Comparison of ENCODE assay signal across 24 cellular contexts in the genomic region with DNA sequence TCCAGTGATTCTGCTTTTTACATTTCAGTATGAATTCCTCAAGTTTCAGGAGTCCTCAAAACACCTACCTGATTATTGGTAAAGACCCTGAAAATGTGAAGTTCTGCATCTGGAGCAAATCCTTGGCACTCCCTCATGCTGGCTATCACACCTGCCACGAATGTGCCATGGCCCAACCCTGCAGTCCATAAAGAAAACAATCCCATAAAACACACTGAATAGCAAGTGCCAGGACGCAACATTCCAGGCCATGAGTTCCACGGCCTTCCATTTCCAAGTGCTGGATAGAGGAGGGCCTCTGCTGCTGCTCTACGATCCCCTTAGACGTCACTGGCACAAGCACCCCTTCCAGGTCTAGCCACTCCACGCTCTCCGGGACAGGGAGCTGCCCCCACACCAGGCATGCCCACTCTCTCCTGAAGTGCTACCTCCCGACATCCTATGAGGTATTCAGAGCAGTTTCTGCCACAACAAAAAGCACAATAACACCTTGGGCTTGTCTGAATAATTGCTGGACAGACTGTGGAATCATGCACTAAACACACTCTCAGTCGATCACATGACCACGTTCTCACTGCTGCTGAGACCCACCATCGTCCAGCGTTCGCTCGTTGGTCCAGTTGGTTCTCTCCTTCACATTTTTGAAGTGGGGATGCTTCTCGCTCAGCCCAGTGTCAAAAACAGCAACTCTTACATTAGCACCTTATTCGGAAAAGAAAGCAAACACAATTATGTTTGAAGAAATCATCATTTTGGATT. TPM values are rescaled to one million over a fixed set of nuclear protein-coding genes. Genes with fewer than 3 reads are reported as not detected.
"Had no signal": no experiment of that assay in that cellular context is flagged by ENCODE, and none has a peak within 500 bp of the region (broad histone marks: within the 10 kb centered on the region; RNA-seq: fewer than 3 reads in every experiment).

No MANE protein-coding gene starts in this region.

- ATAC-seq: activated CD4-positive, CD25-positive, alpha-beta regulatory T cell treated with anti-CD3 and anti-CD28 coated beads, Interleukin-2, amount 50 U/mL, for 24 hours; activated CD8-positive, alpha-beta memory T cell treated with anti-CD3 and anti-CD28 coated beads, Interleukin-2, amount 10 ng/mL, durations not matched to agents 7 days and 5 days; activated naive CD4-positive, alpha-beta T cell treated with anti-CD3 and anti-CD28 coated beads, Interleukin-2, amount 50 U/mL, for 72 hours had no signal

- H3K27me3 Mint-ChIP-seq: activated CD8-positive, alpha-beta memory T cell treated with anti-CD3 and anti-CD28 coated beads, Interleukin-2, amount 10 ng/mL, durations not matched to agents 7 days and 5 days; activated T-cell treated with anti-CD3 and anti-CD28 coated beads, Interleukin-2, amount 50 U/mL, for 24 hours had no signal

- H3K9me3 Mint-ChIP-seq: activated naive CD4-positive, alpha-beta T cell treated with anti-CD3 and anti-CD28 coated beads, Interleukin-2, amount 50 U/mL, for 72 hours; activated T-cell treated with anti-CD3 and anti-CD28 coated beads, Interleukin-2, amount 50 U/mL, for 24 hours; activated T-helper 1 cell treated with anti-CD3 and anti-CD28 coated beads, Interleukin-12 subunit alpha, Interleukin-12 subunit beta, Interleukin-2, Interleukin-4 antibody, amounts not matched to agents 30 ng/mL and 10 ng/mL and 1 ng/mL, durations not matched to agents 14 hours and 24 hours and 36 hours had no signal

- H3K27ac Mint-ChIP-seq: activated CD8-positive, alpha-beta memory T cell treated with anti-CD3 and anti-CD28 coated beads, Interleukin-2, amount 10 ng/mL, durations not matched to agents 7 days and 5 days; activated T-cell treated with anti-CD3 and anti-CD28 coated beads, Interleukin-2, amount 50 U/mL, for 24 hours; activated T-helper 1 cell treated with anti-CD3 and anti-CD28 coated beads, Interleukin-12 subunit alpha, Interleukin-12 subunit beta, Interleukin-2, Interleukin-4 antibody, amounts not matched to agents 30 ng/mL and 10 ng/mL and 1 ng/mL, durations not matched to agents 14 hours and 24 hours and 36 hours had no signal

- DNase-seq: activated CD4-positive, alpha-beta T cell treated with anti-CD3 and anti-CD28 coated beads for 4 hours; activated CD8-positive, alpha-beta memory T cell treated with anti-CD3 and anti-CD28 coated beads, Interleukin-2, amount 10 ng/mL, durations not matched to agents 7 days and 5 days; activated effector memory CD4-positive, alpha-beta T cell treated with anti-CD3 and anti-CD28 coated beads, Interleukin-2, amount 50 U/mL, for 16 hours; activated naive CD4-positive, alpha-beta T cell treated with Interleukin-2 at 50 U/mL for 16 hours; activated T-cell treated with anti-CD3 and anti-CD28 coated beads, Interleukin-2, amount 50 U/mL, for 24 hours; KBM-7; NCI-H1092; NCI-H1417; NCI-H1930; NCI-H2107; NCI-H2171 treated with DMSO at 0.1 percent for 48 hours; NCI-H226; NCI-H526; SIG-M5; T-helper 2 cell had no signal

- H3K4me3 Mint-ChIP-seq: activated CD8-positive, alpha-beta memory T cell treated with anti-CD3 and anti-CD28 coated beads, Interleukin-2, amount 10 ng/mL, durations not matched to agents 7 days and 5 days; activated T-cell treated with anti-CD3 and anti-CD28 coated beads, Interleukin-2, amount 50 U/mL, for 24 hours; activated T-helper 1 cell treated with anti-CD3 and anti-CD28 coated beads, Interleukin-12 subunit alpha, Interleukin-12 subunit beta, Interleukin-2, Interleukin-4 antibody, amounts not matched to agents 30 ng/mL and 10 ng/mL and 1 ng/mL, durations not matched to agents 14 hours and 24 hours and 36 hours had no signal

RNA-seq across cellular contexts. Expression of gene SLC38A8, which starts 50.7 kb away (rescaled TPM):
- total RNA-seq: activated CD8-positive, alpha-beta memory T cell treated with anti-CD3 and anti-CD28 coated beads, Interleukin-2, amount 10 ng/mL, durations not matched to agents 7 days and 5 days; activated naive CD4-positive, alpha-beta T cell treated with anti-CD3 and anti-CD28 coated beads, Interleukin-2, amount 50 U/mL, for 72 hours; activated T-helper 1 cell treated with anti-CD3 and anti-CD28 coated beads, Interleukin-12 subunit alpha, Interleukin-12 subunit beta, Interleukin-2, Interleukin-4 antibody, amounts not matched to agents 30 ng/mL and 10 ng/mL and 1 ng/mL, durations not matched to agents 14 hours and 24 hours and 36 hours; cardiac septum; LHCN-M2; NCI-H460; OCI-LY7; RPMI7951 had no signal

RNA-seq across cellular contexts. Expression of gene DNAAF1, which starts 51.8 kb away (rescaled TPM):
- total RNA-seq: activated CD8-positive, alpha-beta memory T cell treated with anti-CD3 and anti-CD28 coated beads, Interleukin-2, amount 10 ng/mL, durations not matched to agents 7 days and 5 days; activated naive CD4-positive, alpha-beta T cell treated with anti-CD3 and anti-CD28 coated beads, Interleukin-2, amount 50 U/mL, for 72 hours; activated T-helper 1 cell treated with anti-CD3 and anti-CD28 coated beads, Interleukin-12 subunit alpha, Interleukin-12 subunit beta, Interleukin-2, Interleukin-4 antibody, amounts not matched to agents 30 ng/mL and 10 ng/mL and 1 ng/mL, durations not matched to agents 14 hours and 24 hours and 36 hours; cardiac septum; LHCN-M2; M059J; NCI-H460; RPMI7951 had no signal
